Comparison of ENCODE assay signal across 1 cellular context in genomic region chr19:47227347-47228167, GRCh38.
TF ChIP-seq lines count a peak whose summit lies in the region.

No MANE protein-coding gene starts in this region.

TF ChIP-seq in K562, 482 proteins besides CTCF, POLR2A, EP300 and RAD21 (continued from another document):
- TF ChIP-seq SFPQ (IDR thresholded peaks at IDR 0.05; ENCODE audit: low read depth, low read length) (no peak), ZNF133 (CRISPR knock-in tag; IDR thresholded peaks at IDR 0.05) (no peak), CC2D1A (IDR thresholded peaks at IDR 0.05) (0 out of 2 replicates have a peak, but pooled peaks have one; percentile 82), CHD4 (IDR thresholded peaks at IDR 0.05; ENCODE audit: insufficient read depth, insufficient replicate concordance, low read depth, low read length, poor library complexity, severe bottlenecking) (peak; percentile 50), RBBP5 (IDR thresholded peaks at IDR 0.05; ENCODE audit: borderline replicate concordance, insufficient read depth, low read length, poor library complexity, severe bottlenecking) (no peak), NUFIP1 (IDR thresholded peaks at IDR 0.05; ENCODE audit: partially characterized antibody) (no peak), ZNF696 (CRISPR knock-in tag; conservative IDR thresholded peaks at IDR 0.05) (no peak), IFI16 (CRISPR knock-in tag; IDR thresholded peaks at IDR 0.05) (no peak), ZC3H4 (CRISPR knock-in tag; IDR thresholded peaks at IDR 0.05; ENCODE audit: borderline replicate concordance) (no peak)
- TF ChIP-seq, protein P1, sequence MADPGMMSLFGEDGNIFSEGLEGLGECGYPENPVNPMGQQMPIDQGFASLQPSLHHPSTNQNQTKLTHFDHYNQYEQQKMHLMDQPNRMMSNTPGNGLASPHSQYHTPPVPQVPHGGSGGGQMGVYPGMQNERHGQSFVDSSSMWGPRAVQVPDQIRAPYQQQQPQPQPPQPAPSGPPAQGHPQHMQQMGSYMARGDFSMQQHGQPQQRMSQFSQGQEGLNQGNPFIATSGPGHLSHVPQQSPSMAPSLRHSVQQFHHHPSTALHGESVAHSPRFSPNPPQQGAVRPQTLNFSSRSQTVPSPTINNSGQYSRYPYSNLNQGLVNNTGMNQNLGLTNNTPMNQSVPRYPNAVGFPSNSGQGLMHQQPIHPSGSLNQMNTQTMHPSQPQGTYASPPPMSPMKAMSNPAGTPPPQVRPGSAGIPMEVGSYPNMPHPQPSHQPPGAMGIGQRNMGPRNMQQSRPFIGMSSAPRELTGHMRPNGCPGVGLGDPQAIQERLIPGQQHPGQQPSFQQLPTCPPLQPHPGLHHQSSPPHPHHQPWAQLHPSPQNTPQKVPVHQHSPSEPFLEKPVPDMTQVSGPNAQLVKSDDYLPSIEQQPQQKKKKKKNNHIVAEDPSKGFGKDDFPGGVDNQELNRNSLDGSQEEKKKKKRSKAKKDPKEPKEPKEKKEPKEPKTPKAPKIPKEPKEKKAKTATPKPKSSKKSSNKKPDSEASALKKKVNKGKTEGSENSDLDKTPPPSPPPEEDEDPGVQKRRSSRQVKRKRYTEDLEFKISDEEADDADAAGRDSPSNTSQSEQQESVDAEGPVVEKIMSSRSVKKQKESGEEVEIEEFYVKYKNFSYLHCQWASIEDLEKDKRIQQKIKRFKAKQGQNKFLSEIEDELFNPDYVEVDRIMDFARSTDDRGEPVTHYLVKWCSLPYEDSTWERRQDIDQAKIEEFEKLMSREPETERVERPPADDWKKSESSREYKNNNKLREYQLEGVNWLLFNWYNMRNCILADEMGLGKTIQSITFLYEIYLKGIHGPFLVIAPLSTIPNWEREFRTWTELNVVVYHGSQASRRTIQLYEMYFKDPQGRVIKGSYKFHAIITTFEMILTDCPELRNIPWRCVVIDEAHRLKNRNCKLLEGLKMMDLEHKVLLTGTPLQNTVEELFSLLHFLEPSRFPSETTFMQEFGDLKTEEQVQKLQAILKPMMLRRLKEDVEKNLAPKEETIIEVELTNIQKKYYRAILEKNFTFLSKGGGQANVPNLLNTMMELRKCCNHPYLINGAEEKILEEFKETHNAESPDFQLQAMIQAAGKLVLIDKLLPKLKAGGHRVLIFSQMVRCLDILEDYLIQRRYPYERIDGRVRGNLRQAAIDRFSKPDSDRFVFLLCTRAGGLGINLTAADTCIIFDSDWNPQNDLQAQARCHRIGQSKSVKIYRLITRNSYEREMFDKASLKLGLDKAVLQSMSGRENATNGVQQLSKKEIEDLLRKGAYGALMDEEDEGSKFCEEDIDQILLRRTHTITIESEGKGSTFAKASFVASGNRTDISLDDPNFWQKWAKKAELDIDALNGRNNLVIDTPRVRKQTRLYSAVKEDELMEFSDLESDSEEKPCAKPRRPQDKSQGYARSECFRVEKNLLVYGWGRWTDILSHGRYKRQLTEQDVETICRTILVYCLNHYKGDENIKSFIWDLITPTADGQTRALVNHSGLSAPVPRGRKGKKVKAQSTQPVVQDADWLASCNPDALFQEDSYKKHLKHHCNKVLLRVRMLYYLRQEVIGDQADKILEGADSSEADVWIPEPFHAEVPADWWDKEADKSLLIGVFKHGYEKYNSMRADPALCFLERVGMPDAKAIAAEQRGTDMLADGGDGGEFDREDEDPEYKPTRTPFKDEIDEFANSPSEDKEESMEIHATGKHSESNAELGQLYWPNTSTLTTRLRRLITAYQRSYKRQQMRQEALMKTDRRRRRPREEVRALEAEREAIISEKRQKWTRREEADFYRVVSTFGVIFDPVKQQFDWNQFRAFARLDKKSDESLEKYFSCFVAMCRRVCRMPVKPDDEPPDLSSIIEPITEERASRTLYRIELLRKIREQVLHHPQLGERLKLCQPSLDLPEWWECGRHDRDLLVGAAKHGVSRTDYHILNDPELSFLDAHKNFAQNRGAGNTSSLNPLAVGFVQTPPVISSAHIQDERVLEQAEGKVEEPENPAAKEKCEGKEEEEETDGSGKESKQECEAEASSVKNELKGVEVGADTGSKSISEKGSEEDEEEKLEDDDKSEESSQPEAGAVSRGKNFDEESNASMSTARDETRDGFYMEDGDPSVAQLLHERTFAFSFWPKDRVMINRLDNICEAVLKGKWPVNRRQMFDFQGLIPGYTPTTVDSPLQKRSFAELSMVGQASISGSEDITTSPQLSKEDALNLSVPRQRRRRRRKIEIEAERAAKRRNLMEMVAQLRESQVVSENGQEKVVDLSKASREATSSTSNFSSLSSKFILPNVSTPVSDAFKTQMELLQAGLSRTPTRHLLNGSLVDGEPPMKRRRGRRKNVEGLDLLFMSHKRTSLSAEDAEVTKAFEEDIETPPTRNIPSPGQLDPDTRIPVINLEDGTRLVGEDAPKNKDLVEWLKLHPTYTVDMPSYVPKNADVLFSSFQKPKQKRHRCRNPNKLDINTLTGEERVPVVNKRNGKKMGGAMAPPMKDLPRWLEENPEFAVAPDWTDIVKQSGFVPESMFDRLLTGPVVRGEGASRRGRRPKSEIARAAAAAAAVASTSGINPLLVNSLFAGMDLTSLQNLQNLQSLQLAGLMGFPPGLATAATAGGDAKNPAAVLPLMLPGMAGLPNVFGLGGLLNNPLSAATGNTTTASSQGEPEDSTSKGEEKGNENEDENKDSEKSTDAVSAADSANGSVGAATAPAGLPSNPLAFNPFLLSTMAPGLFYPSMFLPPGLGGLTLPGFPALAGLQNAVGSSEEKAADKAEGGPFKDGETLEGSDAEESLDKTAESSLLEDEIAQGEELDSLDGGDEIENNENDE (IDR thresholded peaks at IDR 0.05; ENCODE audit: low read depth, low read length), result no peak
- TF ChIP-seq, protein P2, sequence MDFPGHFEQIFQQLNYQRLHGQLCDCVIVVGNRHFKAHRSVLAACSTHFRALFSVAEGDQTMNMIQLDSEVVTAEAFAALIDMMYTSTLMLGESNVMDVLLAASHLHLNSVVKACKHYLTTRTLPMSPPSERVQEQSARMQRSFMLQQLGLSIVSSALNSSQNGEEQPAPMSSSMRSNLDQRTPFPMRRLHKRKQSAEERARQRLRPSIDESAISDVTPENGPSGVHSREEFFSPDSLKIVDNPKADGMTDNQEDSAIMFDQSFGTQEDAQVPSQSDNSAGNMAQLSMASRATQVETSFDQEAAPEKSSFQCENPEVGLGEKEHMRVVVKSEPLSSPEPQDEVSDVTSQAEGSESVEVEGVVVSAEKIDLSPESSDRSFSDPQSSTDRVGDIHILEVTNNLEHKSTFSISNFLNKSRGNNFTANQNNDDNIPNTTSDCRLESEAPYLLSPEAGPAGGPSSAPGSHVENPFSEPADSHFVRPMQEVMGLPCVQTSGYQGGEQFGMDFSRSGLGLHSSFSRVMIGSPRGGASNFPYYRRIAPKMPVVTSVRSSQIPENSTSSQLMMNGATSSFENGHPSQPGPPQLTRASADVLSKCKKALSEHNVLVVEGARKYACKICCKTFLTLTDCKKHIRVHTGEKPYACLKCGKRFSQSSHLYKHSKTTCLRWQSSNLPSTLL (IDR thresholded peaks at IDR 0.05), result peak; percentile 27; the same call in 1 of the 2 replicates
- TF ChIP-seq, protein P3, sequence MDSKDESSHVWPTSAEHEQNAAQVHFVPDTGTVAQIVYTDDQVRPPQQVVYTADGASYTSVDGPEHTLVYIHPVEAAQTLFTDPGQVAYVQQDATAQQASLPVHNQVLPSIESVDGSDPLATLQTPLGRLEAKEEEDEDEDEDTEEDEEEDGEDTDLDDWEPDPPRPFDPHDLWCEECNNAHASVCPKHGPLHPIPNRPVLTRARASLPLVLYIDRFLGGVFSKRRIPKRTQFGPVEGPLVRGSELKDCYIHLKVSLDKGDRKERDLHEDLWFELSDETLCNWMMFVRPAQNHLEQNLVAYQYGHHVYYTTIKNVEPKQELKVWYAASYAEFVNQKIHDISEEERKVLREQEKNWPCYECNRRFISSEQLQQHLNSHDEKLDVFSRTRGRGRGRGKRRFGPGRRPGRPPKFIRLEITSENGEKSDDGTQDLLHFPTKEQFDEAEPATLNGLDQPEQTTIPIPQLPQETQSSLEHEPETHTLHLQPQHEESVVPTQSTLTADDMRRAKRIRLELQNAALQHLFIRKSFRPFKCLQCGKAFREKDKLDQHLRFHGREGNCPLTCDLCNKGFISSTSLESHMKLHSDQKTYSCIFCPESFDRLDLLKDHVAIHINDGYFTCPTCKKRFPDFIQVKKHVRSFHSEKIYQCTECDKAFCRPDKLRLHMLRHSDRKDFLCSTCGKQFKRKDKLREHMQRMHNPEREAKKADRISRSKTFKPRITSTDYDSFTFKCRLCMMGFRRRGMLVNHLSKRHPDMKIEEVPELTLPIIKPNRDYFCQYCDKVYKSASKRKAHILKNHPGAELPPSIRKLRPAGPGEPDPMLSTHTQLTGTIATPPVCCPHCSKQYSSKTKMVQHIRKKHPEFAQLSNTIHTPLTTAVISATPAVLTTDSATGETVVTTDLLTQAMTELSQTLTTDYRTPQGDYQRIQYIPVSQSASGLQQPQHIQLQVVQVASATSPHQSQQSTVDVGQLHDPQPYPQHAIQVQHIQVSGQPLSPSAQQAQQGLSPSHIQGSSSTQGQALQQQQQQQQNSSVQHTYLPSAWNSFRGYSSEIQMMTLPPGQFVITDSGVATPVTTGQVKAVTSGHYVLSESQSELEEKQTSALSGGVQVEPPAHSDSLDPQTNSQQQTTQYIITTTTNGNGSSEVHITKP (IDR thresholded peaks at IDR 0.05; ENCODE audit: partially characterized antibody), result peak; percentile 67
- TF ChIP-seq, protein P4, sequence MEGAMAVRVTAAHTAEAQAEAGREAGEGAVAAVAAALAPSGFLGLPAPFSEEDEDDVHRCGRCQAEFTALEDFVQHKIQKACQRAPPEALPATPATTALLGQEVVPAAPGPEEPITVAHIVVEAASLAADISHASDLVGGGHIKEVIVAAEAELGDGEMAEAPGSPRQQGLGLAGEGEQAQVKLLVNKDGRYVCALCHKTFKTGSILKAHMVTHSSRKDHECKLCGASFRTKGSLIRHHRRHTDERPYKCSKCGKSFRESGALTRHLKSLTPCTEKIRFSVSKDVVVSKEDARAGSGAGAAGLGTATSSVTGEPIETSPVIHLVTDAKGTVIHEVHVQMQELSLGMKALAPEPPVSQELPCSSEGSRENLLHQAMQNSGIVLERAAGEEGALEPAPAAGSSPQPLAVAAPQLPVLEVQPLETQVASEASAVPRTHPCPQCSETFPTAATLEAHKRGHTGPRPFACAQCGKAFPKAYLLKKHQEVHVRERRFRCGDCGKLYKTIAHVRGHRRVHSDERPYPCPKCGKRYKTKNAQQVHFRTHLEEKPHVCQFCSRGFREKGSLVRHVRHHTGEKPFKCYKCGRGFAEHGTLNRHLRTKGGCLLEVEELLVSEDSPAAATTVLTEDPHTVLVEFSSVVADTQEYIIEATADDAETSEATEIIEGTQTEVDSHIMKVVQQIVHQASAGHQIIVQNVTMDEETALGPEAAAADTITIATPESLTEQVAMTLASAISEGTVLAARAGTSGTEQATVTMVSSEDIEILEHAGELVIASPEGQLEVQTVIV (CRISPR knock-in tag; IDR thresholded peaks at IDR 0.05; ENCODE audit: borderline replicate concordance), result 0 out of 2 replicates have a peak, but pooled peaks have one; percentile 26
